Comparison of ENCODE assay signal across 1 cellular context in genomic region chr2:191020742-191021381, GRCh38.
A peak's percentile ranks its signal among the peaks of the same experiment; 100 is the strongest.
TF ChIP-seq lines count a peak whose summit lies in the region.

No MANE protein-coding gene starts in this region.

TF ChIP-seq in HepG2, 621 proteins besides CTCF, POLR2A, EP300 and RAD21 (continued from another document and continues in another):
- TF ChIP-seq HOMEZ (CRISPR knock-in tag; IDR thresholded peaks at IDR 0.05; ENCODE audit: low read depth) = no peak
- no peak for TF ChIP-seq ZC3H13 (CRISPR knock-in tag; IDR thresholded peaks at IDR 0.05)
- TF ChIP-seq KDM3A (CRISPR knock-in tag; IDR thresholded peaks at IDR 0.05; ENCODE audit: low read depth) = no peak
- TF ChIP-seq SIN3A (IDR thresholded peaks at IDR 0.05; ENCODE audit: borderline replicate concordance, low read depth, low read length) = no peak
- TF ChIP-seq ZNF451 (CRISPR knock-in tag; IDR thresholded peaks at IDR 0.05) = no peak
- TF ChIP-seq THYN1 (CRISPR knock-in tag; IDR thresholded peaks at IDR 0.05; ENCODE audit: borderline replicate concordance, low read depth) = no peak
- TF ChIP-seq KLF15 (CRISPR knock-in tag; IDR thresholded peaks at IDR 0.05; ENCODE audit: borderline replicate concordance) = no peak
- TF ChIP-seq PITX1 (CRISPR knock-in tag; IDR thresholded peaks at IDR 0.05) = no peak
- TF ChIP-seq ZNF616 (CRISPR knock-in tag; IDR thresholded peaks at IDR 0.05; ENCODE audit: low read depth) = no peak
- no peak for TF ChIP-seq TBP (CRISPR knock-in tag; IDR thresholded peaks at IDR 0.05)
- TF ChIP-seq FUBP1 (CRISPR knock-in tag; IDR thresholded peaks at IDR 0.05; ENCODE audit: borderline replicate concordance) = no peak
- no peak for TF ChIP-seq RAD51 (IDR thresholded peaks at IDR 0.05; ENCODE audit: borderline replicate concordance)
- TF ChIP-seq RXRB (CRISPR knock-in tag; IDR thresholded peaks at IDR 0.05; ENCODE audit: borderline replicate concordance) = no peak
- peak; percentile 56; the same call in 1 of the 2 replicates for TF ChIP-seq TAF1 (CRISPR knock-in tag; IDR thresholded peaks at IDR 0.05)
- no peak for TF ChIP-seq ZSCAN30 (CRISPR knock-in tag; IDR thresholded peaks at IDR 0.05)
- no peak for TF ChIP-seq PCBP2 (optimal IDR thresholded peaks at IDR 0.05; ENCODE audit: low read depth, low read length, poor library complexity, severe bottlenecking)
- no peak for TF ChIP-seq KAT8 (CRISPR knock-in tag; IDR thresholded peaks at IDR 0.05)
- no peak for TF ChIP-seq MAFF (IDR thresholded peaks at IDR 0.05; ENCODE audit: low read depth, low read length)
- no peak for TF ChIP-seq ZSCAN12 (CRISPR knock-in tag; IDR thresholded peaks at IDR 0.05)
- no peak for TF ChIP-seq RCOR2 (CRISPR knock-in tag; IDR thresholded peaks at IDR 0.05)
- 0 out of 2 replicates have a peak, but pooled peaks have one; percentile 12 for TF ChIP-seq ZNF598 (CRISPR knock-in tag; IDR thresholded peaks at IDR 0.05; ENCODE audit: borderline replicate concordance)
- no peak for TF ChIP-seq MXD4 (CRISPR knock-in tag; IDR thresholded peaks at IDR 0.05)
- no peak for TF ChIP-seq ZBTB14 (CRISPR knock-in tag; IDR thresholded peaks at IDR 0.05)
- TF ChIP-seq GABPB1 (CRISPR knock-in tag; IDR thresholded peaks at IDR 0.05) = no peak
- TF ChIP-seq DPF2 (CRISPR knock-in tag; IDR thresholded peaks at IDR 0.05; ENCODE audit: borderline replicate concordance, low read depth) = no peak
- no peak; the same call in 1 of the 2 replicates for TF ChIP-seq ZNF558 (CRISPR knock-in tag; IDR thresholded peaks at IDR 0.05; ENCODE audit: borderline replicate concordance)
- TF ChIP-seq ZBTB25 (CRISPR knock-in tag; IDR thresholded peaks at IDR 0.05) = no peak
- no peak for TF ChIP-seq ARNTL (CRISPR knock-in tag; IDR thresholded peaks at IDR 0.05)
- 0 out of 2 replicates have a peak, but pooled peaks have one; percentile 56 for TF ChIP-seq GLMP (CRISPR knock-in tag; IDR thresholded peaks at IDR 0.05; ENCODE audit: borderline replicate concordance)
- no peak; the same call in 1 of the 2 replicates for TF ChIP-seq SNAPC2 (CRISPR knock-in tag; IDR thresholded peaks at IDR 0.05)
- TF ChIP-seq HMGXB4 (CRISPR knock-in tag; IDR thresholded peaks at IDR 0.05; ENCODE audit: borderline replicate concordance in 1 of 2, low read depth in 1 of 2) = 0 out of 4 replicates have a peak, but pooled peaks of 1 of the 2 experiments have one; percentile 72
- TF ChIP-seq MYNN (CRISPR knock-in tag; IDR thresholded peaks at IDR 0.05; ENCODE audit: low read depth) = no peak
- TF ChIP-seq ESRRA (CRISPR knock-in tag; IDR thresholded peaks at IDR 0.05; ENCODE audit: low read depth) = no peak
- no peak for TF ChIP-seq ZNF850 (CRISPR knock-in tag; conservative IDR thresholded peaks at IDR 0.05)
- TF ChIP-seq KAT7 (CRISPR knock-in tag; IDR thresholded peaks at IDR 0.05; ENCODE audit: borderline replicate concordance) = no peak
- TF ChIP-seq ZNF335 (CRISPR knock-in tag; IDR thresholded peaks at IDR 0.05) = no peak
- TF ChIP-seq ZBTB39 (CRISPR knock-in tag; IDR thresholded peaks at IDR 0.05) = no peak
- TF ChIP-seq ZBTB37 (CRISPR knock-in tag; IDR thresholded peaks at IDR 0.05) = no peak
- TF ChIP-seq PHF20 (CRISPR knock-in tag; IDR thresholded peaks at IDR 0.05) = no peak
- no peak for TF ChIP-seq POGK (CRISPR knock-in tag; conservative IDR thresholded peaks at IDR 0.05)
- no peak for TF ChIP-seq MAF1 (CRISPR knock-in tag; IDR thresholded peaks at IDR 0.05; ENCODE audit: borderline replicate concordance)
- TF ChIP-seq ZNF317 (CRISPR knock-in tag; IDR thresholded peaks at IDR 0.05) = no peak
- TF ChIP-seq MED1 (CRISPR knock-in tag; IDR thresholded peaks at IDR 0.05) = no peak
- no peak for TF ChIP-seq PATZ1 (CRISPR knock-in tag; IDR thresholded peaks at IDR 0.05)
- TF ChIP-seq SATB2 (CRISPR knock-in tag; IDR thresholded peaks at IDR 0.05) = no peak
- no peak for TF ChIP-seq ZNF512B (CRISPR knock-in tag; IDR thresholded peaks at IDR 0.05; ENCODE audit: borderline replicate concordance)
- TF ChIP-seq GTF3A (CRISPR knock-in tag; conservative IDR thresholded peaks at IDR 0.05) = no peak
